ENCODE assay signal across 20 cellular contexts in the genomic region with DNA sequence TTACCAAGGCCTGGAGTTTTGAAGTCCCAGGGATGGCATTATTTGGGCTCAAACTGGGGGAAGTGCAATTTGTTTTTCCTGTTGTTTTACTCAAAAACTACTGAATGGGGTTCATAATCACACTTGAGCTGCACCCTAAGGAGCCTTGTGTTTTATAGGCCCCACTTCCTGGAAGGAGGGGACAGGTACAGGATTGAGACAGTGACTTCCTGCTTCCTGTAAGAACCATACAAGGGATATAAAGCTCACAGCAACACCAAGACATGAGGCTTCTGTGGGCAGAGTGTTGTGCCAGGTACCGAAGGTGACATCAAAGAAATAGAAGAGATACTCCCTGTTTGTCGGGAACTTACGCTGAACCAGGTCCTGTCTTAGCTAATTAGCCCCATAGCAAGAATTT.
DNase-seq lines count a peak whose midpoint lies in the region; ATAC-seq and TF ChIP-seq lines count a peak whose summit lies in the region.
"Had no signal": no experiment of that assay in that cellular context is flagged by ENCODE, and none has a peak within 500 bp of the region (broad histone marks: within the 10 kb centered on the region; RNA-seq: fewer than 3 reads in every experiment).

No MANE protein-coding gene starts in this region.

- H4K8ac ChIP-seq in mesenchymal stem cell (ENCODE audit: low read length): no peak overlapping the region

- intact Hi-C loops in activated CD8-positive, alpha-beta T cell treated with anti-CD3 and anti-CD28 coated beads for 36 hours (cut with micrococcal nuclease): no loop called here
- intact Hi-C loops in natural killer cell (cut with micrococcal nuclease): no loop called here

- no peak overlapping the region for H3K14ac ChIP-seq in mesenchymal stem cell (ENCODE audit: low read length in 2 of 2)

- no peaks in the 10 kb centered on the region for H3K9me3 Mint-ChIP-seq in activated CD8-positive, alpha-beta T cell treated with anti-CD3 and anti-CD28 coated beads for 36 hours
- no peaks in the 10 kb centered on the region for H3K9me3 Mint-ChIP-seq in activated CD8-positive, alpha-beta T cell treated with anti-CD3 and anti-CD28 coated beads, Interleukin-2, amount 10 ng/mL, durations not matched to agents 7 days and 5 days (ENCODE audit: insufficient read depth)
- no peaks in the 10 kb centered on the region for H3K9me3 Mint-ChIP-seq in natural killer cell treated with Interleukin-12 subunit alpha and Interleukin-12 subunit beta and Interleukin-15 and Interleukin-18, amount 100 ng/mL, for 72 hours
- peaks cover 0 to 2% of the 10 kb centered on the region in 2 donors for H3K9me3 Mint-ChIP-seq in natural killer cell
- H3K9me3 Mint-ChIP-seq: GM23338, H9 had no signal

- no peak overlapping the region for H3K4me3 Mint-ChIP-seq in activated CD8-positive, alpha-beta T cell treated with anti-CD3 and anti-CD28 coated beads for 36 hours
- no peak overlapping the region for H3K4me3 Mint-ChIP-seq in activated CD8-positive, alpha-beta T cell treated with anti-CD3 and anti-CD28 coated beads, Interleukin-2, amount 10 ng/mL, durations not matched to agents 7 days and 5 days
- no peak overlapping the region for H3K4me3 Mint-ChIP-seq in natural killer cell treated with Interleukin-12 subunit alpha and Interleukin-12 subunit beta and Interleukin-15 and Interleukin-18, amount 100 ng/mL, for 72 hours
- no peak overlapping the region for H3K4me3 Mint-ChIP-seq in natural killer cell
- H3K4me3 Mint-ChIP-seq: CD4-positive, alpha-beta memory T cell; GM23338; H9 had no signal

- H3K36me3 ChIP-seq in Karpas-422 (ENCODE audit: insufficient read depth, low read length) (no peaks in the 10 kb centered on the region), mesenchymal stem cell (ENCODE audit: control insufficient read depth in 1 of 2, insufficient read depth in 2 of 2, low read depth in 1 of 2, low read length in 2 of 2) (no peaks in the 10 kb centered on the region)

- no peak overlapping the region for H2BK12ac ChIP-seq in mesenchymal stem cell (ENCODE audit: low read length in 2 of 2)

- H3K27me3 ChIP-seq in Karpas-422 (ENCODE audit: low read length) (no peaks in the 10 kb centered on the region), mesenchymal stem cell (ENCODE audit: control insufficient read depth in 1 of 2, insufficient read depth in 1 of 2, low read length in 2 of 2) (peaks cover 0 to 4% of the 10 kb centered on the region in 2 experiments)

- ATAC-seq in activated CD8-positive, alpha-beta T cell treated with anti-CD3 and anti-CD28 coated beads for 36 hours: peak; percentile 34
- no peak for ATAC-seq in activated CD8-positive, alpha-beta T cell treated with anti-CD3 and anti-CD28 coated beads, Interleukin-2, amount 10 ng/mL, durations not matched to agents 7 days and 5 days
- no peak for ATAC-seq in natural killer cell treated with Interleukin-12 subunit alpha and Interleukin-12 subunit beta and Interleukin-15 and Interleukin-18, amount 100 ng/mL, for 72 hours
- ATAC-seq in natural killer cell: no peak
- ATAC-seq: A549, GM23338, HCT116 had no signal

- CTCF ChIA-PET in activated CD8-positive, alpha-beta T cell treated with anti-CD3 and anti-CD28 coated beads for 36 hours (lab: Charles Lee): no interaction called here
- CTCF ChIA-PET in activated CD8-positive, alpha-beta T cell treated with anti-CD3 and anti-CD28 coated beads, Interleukin-2, amount 10 ng/mL, durations not matched to agents 7 days and 5 days (lab: Charles Lee): no interaction called here

- H4K91ac ChIP-seq in mesenchymal stem cell (ENCODE audit: low read length): no peak overlapping the region

- no peak overlapping the region for H3K27ac Mint-ChIP-seq in activated CD8-positive, alpha-beta T cell treated with anti-CD3 and anti-CD28 coated beads for 36 hours
- H3K27ac Mint-ChIP-seq in activated CD8-positive, alpha-beta T cell treated with anti-CD3 and anti-CD28 coated beads, Interleukin-2, amount 10 ng/mL, durations not matched to agents 7 days and 5 days: no peak overlapping the region
- no peak overlapping the region for H3K27ac Mint-ChIP-seq in natural killer cell treated with Interleukin-12 subunit alpha and Interleukin-12 subunit beta and Interleukin-15 and Interleukin-18, amount 100 ng/mL, for 72 hours
- no peak overlapping the region for H3K27ac Mint-ChIP-seq in natural killer cell
- H3K27ac Mint-ChIP-seq: CD4-positive, alpha-beta memory T cell; GM23338; H9 had no signal

- H3K4ac ChIP-seq in mesenchymal stem cell (ENCODE audit: low read depth in 1 of 2, low read length in 2 of 2): no peak overlapping the region

- no peaks in the 10 kb centered on the region for H3K9me2 ChIP-seq in Karpas-422 (replicated peaks; ENCODE audit: insufficient read depth, low read length)

- H2BK15ac ChIP-seq in mesenchymal stem cell (ENCODE audit: low read depth, poor library complexity, severe bottlenecking): peak overlapping the region; percentile 17

- no peaks in the 10 kb centered on the region for H3K36me3 Mint-ChIP-seq in activated CD8-positive, alpha-beta T cell treated with anti-CD3 and anti-CD28 coated beads for 36 hours (ENCODE audit: low read depth)
- no peaks in the 10 kb centered on the region for H3K36me3 Mint-ChIP-seq in activated CD8-positive, alpha-beta T cell treated with anti-CD3 and anti-CD28 coated beads, Interleukin-2, amount 10 ng/mL, durations not matched to agents 7 days and 5 days (ENCODE audit: low read depth)
- no peaks in the 10 kb centered on the region for H3K36me3 Mint-ChIP-seq in natural killer cell treated with Interleukin-12 subunit alpha and Interleukin-12 subunit beta and Interleukin-15 and Interleukin-18, amount 100 ng/mL, for 72 hours
- H3K36me3 Mint-ChIP-seq in natural killer cell: no peaks in the 10 kb centered on the region
- H3K36me3 Mint-ChIP-seq: CD4-positive, alpha-beta memory T cell had no signal

- no peaks in the 10 kb centered on the region for H3K79me2 ChIP-seq in Karpas-422 (ENCODE audit: low read length)

- no peak overlapping the region for H3K23ac ChIP-seq in mesenchymal stem cell (ENCODE audit: low read length in 2 of 2)

- DNase-seq in activated CD8-positive, alpha-beta T cell treated with anti-CD3 and anti-CD28 coated beads for 36 hours: no peak
- no peak for DNase-seq in activated CD8-positive, alpha-beta T cell treated with anti-CD3 and anti-CD28 coated beads, Interleukin-2, amount 10 ng/mL, durations not matched to agents 7 days and 5 days
- DNase-seq in natural killer cell treated with Interleukin-12 subunit alpha and Interleukin-12 subunit beta and Interleukin-15 and Interleukin-18, amount 100 ng/mL, for 72 hours (ENCODE audit: low spot score): peak; percentile 23
- DNase-seq in natural killer cell (no peak), Karpas-422 (peak; percentile 6), mesenchymal stem cell (no peak), AG20443 (ENCODE audit: low spot score) (no peak)
- DNase-seq: 8988T; ACHN; C1 segment of cervical spinal cord; Calu3; CD4-positive, alpha-beta memory T cell; COR-L47; DMS53; DMS79 treated with DMSO at 0.1 percent for 48 hours; GF-D8; H9 had no signal

- peaks cover 2% of the 10 kb centered on the region for H3K4me1 Mint-ChIP-seq in activated CD8-positive, alpha-beta T cell treated with anti-CD3 and anti-CD28 coated beads for 36 hours (ENCODE audit: low read depth)
- H3K4me1 Mint-ChIP-seq in activated CD8-positive, alpha-beta T cell treated with anti-CD3 and anti-CD28 coated beads, Interleukin-2, amount 10 ng/mL, durations not matched to agents 7 days and 5 days (ENCODE audit: low read depth): peaks cover 4% of the 10 kb centered on the region
- no peaks in the 10 kb centered on the region for H3K4me1 Mint-ChIP-seq in natural killer cell treated with Interleukin-12 subunit alpha and Interleukin-12 subunit beta and Interleukin-15 and Interleukin-18, amount 100 ng/mL, for 72 hours (ENCODE audit: low read depth in 2 of 2)
- H3K4me1 Mint-ChIP-seq in natural killer cell: no peaks in the 10 kb centered on the region
- H3K4me1 Mint-ChIP-seq: CD4-positive, alpha-beta memory T cell; GM23338; H9 had no signal

- no peak overlapping the region for H3K27ac ChIP-seq in Karpas-422 (ENCODE audit: low read length)
- no peak overlapping the region for H3K27ac ChIP-seq in mesenchymal stem cell (ENCODE audit: low read length, poor library complexity, severe bottlenecking)
- H3K27ac ChIP-seq: A549 had no signal

- H3K4me3 ChIP-seq in Karpas-422 (ENCODE audit: low read length) (no peak overlapping the region), mesenchymal stem cell (ENCODE audit: insufficient read depth in 1 of 2, low read depth in 1 of 2, low read length in 2 of 2) (no peak overlapping the region)
- H3K4me3 ChIP-seq: A549, GM23338 had no signal

- no peak overlapping the region for H3K9ac ChIP-seq in Karpas-422 (ENCODE audit: low read length)
- H3K9ac ChIP-seq in mesenchymal stem cell (ENCODE audit: low read length): no peak overlapping the region

- no peaks in the 10 kb centered on the region for H4K20me1 ChIP-seq in Karpas-422 (ENCODE audit: insufficient read depth, low read depth, low read length)

- no peaks in the 10 kb centered on the region for H3K4me1 ChIP-seq in Karpas-422 (ENCODE audit: low read length)
- no peaks in the 10 kb centered on the region for H3K4me1 ChIP-seq in mesenchymal stem cell (ENCODE audit: control insufficient read depth, insufficient read depth, low read depth, low read length)
- H3K4me1 ChIP-seq: A549 had no signal

- H2BK120ac ChIP-seq in mesenchymal stem cell (ENCODE audit: low read depth, low read length): no peak overlapping the region

- WGBS in mesenchymal stem cell: 75% methylated on average over 3 of the region's 3 CpGs

- H3K4me2 ChIP-seq in Karpas-422 (ENCODE audit: low read depth, low read length, poor library complexity, severe bottlenecking): no peak overlapping the region
- no peak overlapping the region for H3K4me2 ChIP-seq in mesenchymal stem cell (ENCODE audit: low read length, poor library complexity, severe bottlenecking)
- H3K4me2 ChIP-seq: A549, GM23338 had no signal

- no peak overlapping the region for H2AK5ac ChIP-seq in mesenchymal stem cell (ENCODE audit: low read length, severe bottlenecking)

- TF ChIP-seq CTCF in activated CD8-positive, alpha-beta T cell treated with anti-CD3 and anti-CD28 coated beads for 36 hours (IDR thresholded peaks at IDR 0.05): no peak
- no peak for TF ChIP-seq CTCF in natural killer cell (IDR thresholded peaks at IDR 0.05)

- H3K27me3 Mint-ChIP-seq in activated CD8-positive, alpha-beta T cell treated with anti-CD3 and anti-CD28 coated beads for 36 hours: peaks cover 8% of the 10 kb centered on the region
- peaks cover 9% of the 10 kb centered on the region for H3K27me3 Mint-ChIP-seq in activated CD8-positive, alpha-beta T cell treated with anti-CD3 and anti-CD28 coated beads, Interleukin-2, amount 10 ng/mL, durations not matched to agents 7 days and 5 days (ENCODE audit: low read depth)
- peaks cover 10 to 17% of the 10 kb centered on the region in 2 donors for H3K27me3 Mint-ChIP-seq in natural killer cell treated with Interleukin-12 subunit alpha and Interleukin-12 subunit beta and Interleukin-15 and Interleukin-18, amount 100 ng/mL, for 72 hours
- H3K27me3 Mint-ChIP-seq in natural killer cell (ENCODE audit: low read depth in 2 of 2): peaks cover 8 to 13% of the 10 kb centered on the region in 2 donors

- H2BK5ac ChIP-seq in mesenchymal stem cell (ENCODE audit: low read depth, low read length, poor library complexity, severe bottlenecking): no peak overlapping the region

- H3K79me1 ChIP-seq in mesenchymal stem cell (replicated peaks; ENCODE audit: low read length, poor library complexity, severe bottlenecking): no peaks in the 10 kb centered on the region

- H3K9me3 ChIP-seq in Karpas-422 (ENCODE audit: low read length) (no peaks in the 10 kb centered on the region), mesenchymal stem cell (ENCODE audit: control insufficient read depth, low read length) (no peaks in the 10 kb centered on the region)
- H3K9me3 ChIP-seq: A549 had no signal

- H2AFZ ChIP-seq in Karpas-422 (ENCODE audit: low read length): no peak overlapping the region
- no peak overlapping the region for H2AFZ ChIP-seq in mesenchymal stem cell (ENCODE audit: low read depth, low read length)
- H2AFZ ChIP-seq: GM23338 had no signal

- H3K18ac ChIP-seq in mesenchymal stem cell (ENCODE audit: low read depth in 1 of 2, low read length in 2 of 2): no peak overlapping the region

- POLR2A ChIA-PET in activated CD8-positive, alpha-beta T cell treated with anti-CD3 and anti-CD28 coated beads for 36 hours (lab: Charles Lee): no interaction called here
- POLR2A ChIA-PET in activated CD8-positive, alpha-beta T cell treated with anti-CD3 and anti-CD28 coated beads, Interleukin-2, amount 10 ng/mL, durations not matched to agents 7 days and 5 days (lab: Charles Lee): no interaction called here

Comparison
In these comparisons a context has a peak if more than half of its experiments do, and no peak if none do; other contexts are left out.
1. DNase-seq: peak in natural killer cell treated with Interleukin-12 subunit alpha and Interleukin-12 subunit beta and Interleukin-15 and Interleukin-18, amount 100 ng/mL, for 72 hours (single experiment) and Karpas-422 (single experiment); none in activated CD8-positive, alpha-beta T cell treated with anti-CD3 and anti-CD28 coated beads for 36 hours (single experiment), activated CD8-positive, alpha-beta T cell treated with anti-CD3 and anti-CD28 coated beads, Interleukin-2, amount 10 ng/mL, durations not matched to agents 7 days and 5 days (single experiment), natural killer cell (single experiment), mesenchymal stem cell (single experiment) and AG20443 (single experiment).